In the genomic region with DNA sequence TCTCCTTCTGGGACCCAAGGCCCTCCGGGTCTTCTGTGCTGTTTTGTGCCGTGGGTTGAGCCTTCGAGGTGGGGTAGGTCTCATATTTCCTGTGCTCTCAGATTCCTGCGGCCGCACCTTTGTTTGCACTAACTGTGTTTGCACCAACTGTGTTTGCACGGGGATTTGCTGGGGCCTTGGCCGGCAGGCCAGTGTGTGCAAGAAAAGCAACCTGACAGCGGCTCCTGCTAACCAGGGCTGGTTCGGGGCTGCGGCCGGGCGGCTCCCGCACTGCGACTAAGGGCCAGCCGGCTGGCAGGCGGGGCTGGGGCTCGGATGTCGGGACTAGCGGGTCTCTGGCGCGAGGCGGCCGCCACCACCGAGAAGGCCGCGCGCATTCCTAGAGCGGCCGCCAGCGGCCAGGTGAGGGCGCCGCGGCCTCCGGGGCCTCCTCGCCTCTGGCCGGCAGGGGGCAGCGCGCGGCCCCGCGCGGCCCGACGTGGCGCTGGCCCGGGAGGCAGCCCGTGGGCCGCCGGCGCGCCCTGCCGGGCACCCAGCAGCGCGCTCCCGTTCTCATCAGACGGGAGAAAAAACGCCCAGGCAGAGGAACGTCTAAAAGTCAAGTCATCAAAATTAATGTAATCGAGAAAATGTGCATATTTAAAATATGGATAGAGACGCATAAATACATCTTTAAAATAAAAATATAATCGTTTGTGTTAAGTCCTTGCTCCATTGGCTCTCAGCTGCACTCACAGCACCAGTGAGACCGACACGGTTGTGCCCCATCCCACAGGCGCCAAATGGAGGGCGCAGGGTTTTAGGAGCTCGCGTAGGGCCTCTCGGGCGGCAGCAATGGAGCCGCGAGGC, we compare ENCODE assay signal across 8 cellular contexts. TPM values are rescaled to one million over a fixed set of nuclear protein-coding genes. Genes with fewer than 3 reads are reported as not detected.
DNase-seq lines count a peak whose midpoint lies in the region; ATAC-seq and TF ChIP-seq lines count a peak whose summit lies in the region.

No MANE protein-coding gene starts in this region.

- peak overlapping the region; percentile 74 to 90 (median 82) for H3K4me3 Mint-ChIP-seq in CD4-positive, CD25-positive, alpha-beta regulatory T cell
- no peak overlapping the region for H3K4me3 Mint-ChIP-seq in endothelial cell (ENCODE audit: unreplicated experiment)

- no peaks in the 10 kb centered on the region for H3K27me3 ChIP-seq in CD4-positive, CD25-positive, alpha-beta regulatory T cell (ENCODE audit: control insufficient read depth, insufficient read depth, low read length)

- peaks cover 8% of the 10 kb centered on the region for H3K27me3 Mint-ChIP-seq in CD4-positive, CD25-positive, alpha-beta regulatory T cell
- peaks cover 5% of the 10 kb centered on the region for H3K27me3 Mint-ChIP-seq in endothelial cell (ENCODE audit: unreplicated experiment)

- peak overlapping the region; percentile 69 for H3K4me3 ChIP-seq in CD4-positive, CD25-positive, alpha-beta regulatory T cell (ENCODE audit: low read depth, low read length)

- no peaks in the 10 kb centered on the region for H3K9me3 ChIP-seq in CD4-positive, CD25-positive, alpha-beta regulatory T cell (ENCODE audit: control insufficient read depth in 2 of 2, low read length in 2 of 2)

- H3K36me3 ChIP-seq in CD4-positive, CD25-positive, alpha-beta regulatory T cell (ENCODE audit: control insufficient read depth, insufficient read depth, low read length), result no peaks in the 10 kb centered on the region

- peak; percentile 67 for TF ChIP-seq CTCF in endothelial cell (IDR thresholded peaks at IDR 0.05; ENCODE audit: unreplicated experiment)

- no peaks in the 10 kb centered on the region for H3K36me3 Mint-ChIP-seq in CD4-positive, CD25-positive, alpha-beta regulatory T cell
- H3K36me3 Mint-ChIP-seq in endothelial cell (ENCODE audit: low read depth, unreplicated experiment), result no peaks in the 10 kb centered on the region

- H3K27ac Mint-ChIP-seq in CD4-positive, CD25-positive, alpha-beta regulatory T cell, result peak overlapping the region; percentile 32 to 93 (median 55)
- no peak overlapping the region for H3K27ac Mint-ChIP-seq in endothelial cell (ENCODE audit: unreplicated experiment)

- H3K4me1 Mint-ChIP-seq in CD4-positive, CD25-positive, alpha-beta regulatory T cell, result peaks cover 0 to 26% (median 6%) of the 10 kb centered on the region in 4 donors
- no peaks in the 10 kb centered on the region for H3K4me1 Mint-ChIP-seq in endothelial cell (ENCODE audit: unreplicated experiment)

- peak; percentile 99 for ATAC-seq in CD4-positive, CD25-positive, alpha-beta regulatory T cell (ENCODE audit: low read depth in 2 of 2)
- ATAC-seq in HG03378 (IDR thresholded peaks at IDR 0.05; ENCODE audit: unreplicated experiment), result peak; percentile 75

- peaks cover 13% of the 10 kb centered on the region for H3K4me1 ChIP-seq in CD4-positive, CD25-positive, alpha-beta regulatory T cell (ENCODE audit: control insufficient read depth, insufficient read depth, low read length, poor library complexity, severe bottlenecking)

- peak; percentile 62 to 87 (median 80) for DNase-seq in CD4-positive, CD25-positive, alpha-beta regulatory T cell
- DNase-seq in GM19238 (ENCODE audit: insufficient read length, low spot score), result peak; percentile 94
- DNase-seq in NCI-H526 (lab: John Stamatoyannopoulos, UW), result peak; percentile 74 to 94
- DNase-seq in activated CD8-positive, alpha-beta memory T cell treated with anti-CD3 and anti-CD28 coated beads for 4 hours (ENCODE audit: low read depth in 2 of 2), result peak; percentile 35 to 44
- peak; percentile 83 for DNase-seq in endothelial cell (ENCODE audit: low spot score)
- DNase-seq in mucosa of gallbladder (ENCODE audit: low spot score), result peak; percentile 42
- DNase-seq in stimulated activated CD8-positive, alpha-beta memory T cell treated with anti-CD3 and anti-CD28 coated beads, Interleukin-4, amount 100 ng/mL, for 48 hours, result peak; percentile 76

- H3K27ac ChIP-seq in CD4-positive, CD25-positive, alpha-beta regulatory T cell (ENCODE audit: insufficient read depth, low read length, poor library complexity, severe bottlenecking), result peak overlapping the region; percentile 66

- H3K9me3 Mint-ChIP-seq in CD4-positive, CD25-positive, alpha-beta regulatory T cell, result no peaks in the 10 kb centered on the region
- H3K9me3 Mint-ChIP-seq in endothelial cell (ENCODE audit: unreplicated experiment), result no peaks in the 10 kb centered on the region

RNA-seq across cellular contexts. Expression of gene ZNF777, which starts 38.6 kb away (rescaled TPM):
- total RNA-seq in CD4-positive, CD25-positive, alpha-beta regulatory T cell, result 13.4 TPM
- 1 to 10 TPM in 2 of 4 donors, under 1 TPM in 2; 0.46 to 1.6 (median 1.2) TPM for polyA plus RNA-seq in CD4-positive, CD25-positive, alpha-beta regulatory T cell
- total RNA-seq in endothelial cell (ENCODE audit: unreplicated experiment) (13.9 TPM), mucosa of gallbladder (13.7 TPM)

Comparison
In these comparisons a context has a peak if more than half of its experiments do, and no peak if none do; other contexts are left out.
1. Peak in every context shown above with its lines: DNase-seq, ATAC-seq, H3K4me3 ChIP-seq and H3K27ac ChIP-seq.
2. DNase-seq: peak in every context shown above with its lines; median percentile 94 in GM19238; 84 in NCI-H526; 83 in endothelial cell; 80 in CD4-positive, CD25-positive, alpha-beta regulatory T cell; 76 in stimulated activated CD8-positive, alpha-beta memory T cell treated with anti-CD3 and anti-CD28 coated beads, Interleukin-4, amount 100 ng/mL, for 48 hours; 42 in mucosa of gallbladder; 40 in activated CD8-positive, alpha-beta memory T cell treated with anti-CD3 and anti-CD28 coated beads for 4 hours.